In genomic region chr16:6482861-6483530, GRCh38 we compare ENCODE assay signal across 17 cellular contexts.
DNase-seq lines count a peak whose midpoint lies in the region; TF ChIP-seq lines count a peak whose summit lies in the region.
"Had no signal": no experiment of that assay in that cellular context is flagged by ENCODE, and none has a peak within 500 bp of the region (broad histone marks: within the 10 kb centered on the region; RNA-seq: fewer than 3 reads in every experiment).

No MANE protein-coding gene starts in this region.

- TF ChIP-seq CTCF in parathyroid adenoma (IDR thresholded peaks at IDR 0.05) = no peak

- H3K9me3 Mint-ChIP-seq in activated CD4-positive, alpha-beta T cell treated with anti-CD3 and anti-CD28 coated beads, Interleukin-2, amount 10 ng/mL, durations not matched to agents 7 days and 5 days = peaks cover 4% of the 10 kb centered on the region

- H3K4me3 ChIP-seq in H7 (ENCODE audit: insufficient read depth, low read depth, low read length) (peak overlapping the region; percentile 41), iPS-15b (ENCODE audit: low read depth, low read length) (peak overlapping the region; percentile 54), parathyroid adenoma (ENCODE audit: low read depth, low read length) (no peak overlapping the region), MG63 (no peak overlapping the region)
- H3K4me3 ChIP-seq: esophagus squamous epithelium, hepatocyte, pancreas, skin epidermis had no signal

- no peak overlapping the region for H3K27ac ChIP-seq in parathyroid adenoma
- H3K27ac ChIP-seq: esophagus squamous epithelium, hepatocyte, pancreas, skin epidermis, testis had no signal

- no peaks in the 10 kb centered on the region for H3K36me3 Mint-ChIP-seq in activated CD4-positive, alpha-beta T cell treated with anti-CD3 and anti-CD28 coated beads, Interleukin-2, amount 10 ng/mL, durations not matched to agents 7 days and 5 days (ENCODE audit: low read depth)
- H3K36me3 Mint-ChIP-seq: activated naive CD4-positive, alpha-beta T cell treated with anti-CD3 and anti-CD28 coated beads, Interleukin-2, amount 10 ng/mL, durations not matched to agents 7 days and 5 days had no signal

- no peak overlapping the region for H3K4me3 Mint-ChIP-seq in activated CD4-positive, alpha-beta T cell treated with anti-CD3 and anti-CD28 coated beads, Interleukin-2, amount 10 ng/mL, durations not matched to agents 7 days and 5 days
- H3K4me3 Mint-ChIP-seq: activated naive CD4-positive, alpha-beta T cell treated with anti-CD3 and anti-CD28 coated beads, Interleukin-2, amount 10 ng/mL, durations not matched to agents 7 days and 5 days; dendritic cell treated with granulocyte-macrophage colony-stimulating factor and Interleukin-4, amounts not matched to agents 40 ng/mL and 50 ng/mL, for 4 days had no signal

- peaks cover 9% of the 10 kb centered on the region for H3K4me1 ChIP-seq in iPS-15b (ENCODE audit: control insufficient read depth, insufficient read depth, low read length)
- no peaks in the 10 kb centered on the region for H3K4me1 ChIP-seq in parathyroid adenoma
- H3K4me1 ChIP-seq: Caco-2, esophagus squamous epithelium, pancreas, testis had no signal

- H3K9ac ChIP-seq in iPS-15b (ENCODE audit: low read depth, low read length) = no peak overlapping the region
- no peak overlapping the region for H3K9ac ChIP-seq in parathyroid adenoma

- POLR2A ChIA-PET in activated CD4-positive, alpha-beta T cell treated with anti-CD3 and anti-CD28 coated beads, Interleukin-2, amount 10 ng/mL, durations not matched to agents 7 days and 5 days (lab: Charles Lee) = no interaction called here

- peaks cover 13% of the 10 kb centered on the region for H3K27me3 Mint-ChIP-seq in activated CD4-positive, alpha-beta T cell treated with anti-CD3 and anti-CD28 coated beads, Interleukin-2, amount 10 ng/mL, durations not matched to agents 7 days and 5 days

- no peaks in the 10 kb centered on the region for H3K36me3 ChIP-seq in H7 (replicated peaks; ENCODE audit: control insufficient read depth, insufficient read depth, low read length)
- H3K36me3 ChIP-seq in iPS-15b (ENCODE audit: control insufficient read depth, insufficient read depth, low read length) = no peaks in the 10 kb centered on the region
- H3K36me3 ChIP-seq in parathyroid adenoma (ENCODE audit: control insufficient read depth, insufficient read depth, low read length) = no peaks in the 10 kb centered on the region
- no peaks in the 10 kb centered on the region for H3K36me3 ChIP-seq in MG63
- H3K36me3 ChIP-seq: esophagus squamous epithelium, pancreas had no signal

- no peaks in the 10 kb centered on the region for H3K9me3 ChIP-seq in iPS-15b (ENCODE audit: control insufficient read depth, insufficient read depth, low read length)
- no peaks in the 10 kb centered on the region for H3K9me3 ChIP-seq in parathyroid adenoma (ENCODE audit: control insufficient read depth, low read length)
- no peaks in the 10 kb centered on the region for H3K9me3 ChIP-seq in MG63
- H3K9me3 ChIP-seq: Caco-2, esophagus squamous epithelium, pancreas, testis had no signal

- peak overlapping the region; percentile 29 for H2AFZ ChIP-seq in parathyroid adenoma
- H2AFZ ChIP-seq: hepatocyte had no signal

- H3K27me3 ChIP-seq in H7 (ENCODE audit: control insufficient read depth, insufficient read depth, low read length) (peaks cover 14% of the 10 kb centered on the region), iPS-15b (ENCODE audit: control insufficient read depth, insufficient read depth, low read length) (peaks cover 49% of the 10 kb centered on the region), parathyroid adenoma (ENCODE audit: control insufficient read depth, insufficient read depth, low read length) (no peaks in the 10 kb centered on the region), MG63 (peaks cover 38% of the 10 kb centered on the region)
- H3K27me3 ChIP-seq: testis had no signal

- H3K79me2 ChIP-seq in parathyroid adenoma = no peaks in the 10 kb centered on the region
- H3K79me2 ChIP-seq: hepatocyte had no signal

- CTCF ChIA-PET in activated CD4-positive, alpha-beta T cell treated with anti-CD3 and anti-CD28 coated beads, Interleukin-2, amount 10 ng/mL, durations not matched to agents 7 days and 5 days (lab: Charles Lee) = no interaction called here

- peak; percentile 43 for DNase-seq in H7
- peak in 40 of 56 donors; percentile 1 to 67 (median 24) for DNase-seq in amygdala (lab: John Stamatoyannopoulos, UW)
- no peak for DNase-seq in activated CD4-positive, alpha-beta T cell treated with anti-CD3 and anti-CD28 coated beads, Interleukin-2, amount 10 ng/mL, durations not matched to agents 7 days and 5 days
- no peak for DNase-seq in COLO829 (ENCODE audit: low spot score)
- DNase-seq in MG63 = no peak
- DNase-seq: activated naive CD4-positive, alpha-beta T cell treated with anti-CD3 and anti-CD28 coated beads, Interleukin-2, amount 10 ng/mL, durations not matched to agents 7 days and 5 days; Caco-2; esophagus squamous epithelium; NCI-H1105; NCI-H2171 treated with DMSO at 0.1 percent for 48 hours; testis had no signal

- H3K4me2 ChIP-seq in parathyroid adenoma (ENCODE audit: low read length) = peak overlapping the region; percentile 22
- H3K4me2 ChIP-seq: hepatocyte had no signal

- no peaks in the 10 kb centered on the region for H3K4me1 Mint-ChIP-seq in activated CD4-positive, alpha-beta T cell treated with anti-CD3 and anti-CD28 coated beads, Interleukin-2, amount 10 ng/mL, durations not matched to agents 7 days and 5 days
- H3K4me1 Mint-ChIP-seq: activated naive CD4-positive, alpha-beta T cell treated with anti-CD3 and anti-CD28 coated beads, Interleukin-2, amount 10 ng/mL, durations not matched to agents 7 days and 5 days had no signal

- no peak overlapping the region for H3K27ac Mint-ChIP-seq in activated CD4-positive, alpha-beta T cell treated with anti-CD3 and anti-CD28 coated beads, Interleukin-2, amount 10 ng/mL, durations not matched to agents 7 days and 5 days
- H3K27ac Mint-ChIP-seq: activated naive CD4-positive, alpha-beta T cell treated with anti-CD3 and anti-CD28 coated beads, Interleukin-2, amount 10 ng/mL, durations not matched to agents 7 days and 5 days; dendritic cell treated with granulocyte-macrophage colony-stimulating factor and Interleukin-4, amounts not matched to agents 40 ng/mL and 50 ng/mL, for 4 days had no signal

Comparison
In these comparisons a context has a peak if more than half of its experiments do, and no peak if none do; other contexts are left out.
1. DNase-seq: peak in H7 (single experiment) and amygdala (40 of 56); none in activated CD4-positive, alpha-beta T cell treated with anti-CD3 and anti-CD28 coated beads, Interleukin-2, amount 10 ng/mL, durations not matched to agents 7 days and 5 days (single experiment), COLO829 (single experiment) and MG63 (single experiment).
2. H3K4me3 ChIP-seq: peak in H7 (single experiment) and iPS-15b (single experiment); none in parathyroid adenoma (single experiment) and MG63 (single experiment).